In the genomic region with DNA sequence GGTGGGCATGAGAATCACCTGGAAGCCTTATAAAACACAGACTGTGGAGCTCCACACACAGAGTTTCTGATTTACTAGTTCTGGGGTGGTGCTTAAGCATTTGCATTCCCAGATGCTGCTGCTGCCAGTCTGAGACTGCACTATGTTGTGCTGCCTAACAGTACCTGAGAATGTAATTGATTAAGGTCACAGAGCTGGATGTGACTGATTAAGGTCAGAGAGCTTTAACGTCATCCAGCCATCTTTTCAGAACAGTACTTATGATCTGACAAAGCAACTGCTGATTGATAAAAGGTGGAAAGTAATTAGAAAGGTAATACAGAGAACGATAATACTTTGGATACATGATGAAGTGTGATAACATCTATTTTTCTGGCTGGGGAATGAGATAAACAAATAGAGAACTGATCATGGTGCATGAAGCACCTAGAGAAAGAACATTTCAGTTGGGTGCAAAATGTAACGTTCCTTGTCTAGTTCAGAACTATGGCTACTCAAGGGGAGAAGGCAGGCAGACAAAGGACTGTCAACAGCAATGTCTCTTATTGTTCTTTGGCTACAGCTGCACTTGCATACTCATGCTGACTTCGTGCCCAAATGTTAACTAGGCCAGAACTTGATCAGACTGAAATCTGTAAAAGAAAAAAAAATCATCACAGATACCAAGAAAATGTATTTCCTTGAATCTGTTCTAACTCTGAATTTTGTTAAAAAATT, we compare ENCODE assay signal across 17 cellular contexts. TPM values are rescaled to one million over a fixed set of nuclear protein-coding genes. Genes with fewer than 3 reads are reported as not detected.
DNase-seq lines count a peak whose midpoint lies in the region; ATAC-seq and TF ChIP-seq lines count a peak whose summit lies in the region.
"Had no signal": no experiment of that assay in that cellular context is flagged by ENCODE, and none has a peak within 500 bp of the region (broad histone marks: within the 10 kb centered on the region; RNA-seq: fewer than 3 reads in every experiment).

No MANE protein-coding gene starts in this region.

- CTCF ChIA-PET in PC-3 (lab: Charles Lee), result no interaction called here

- no peaks in the 10 kb centered on the region for H3K9me3 Mint-ChIP-seq in GM23338
- H3K9me3 Mint-ChIP-seq: CD14-positive monocyte, T-cell had no signal

- no peak overlapping the region for H3K9ac ChIP-seq in PC-3 (ENCODE audit: low read length)
- H3K9ac ChIP-seq: SK-N-SH had no signal

- POLR2A ChIA-PET in PC-3 (lab: Charles Lee; ENCODE audit: unreplicated experiment), result interaction anchor here (0.7 kb wide), 1 partner anchor 191 kb away, joined by 16 read pairs; no protein-coding TSS in a partner anchor

- H3K27ac ChIP-seq in GM23338 (ENCODE audit: low read depth) (no peak overlapping the region), PC-3 (ENCODE audit: low read length) (no peak overlapping the region)

- no peaks in the 10 kb centered on the region for H3K9me2 ChIP-seq in GM23338 (ENCODE audit: insufficient read depth)
- H3K9me2 ChIP-seq in PC-3 (replicated peaks; ENCODE audit: low read length), result no peaks in the 10 kb centered on the region
- H3K9me2 ChIP-seq: SK-N-SH had no signal

- H3K27ac Mint-ChIP-seq in GM23338, result no peak overlapping the region
- H3K27ac Mint-ChIP-seq: CD14-positive monocyte, T-cell had no signal

- no peak overlapping the region for H3K4me3 Mint-ChIP-seq in GM23338
- H3K4me3 Mint-ChIP-seq: CD14-positive monocyte, T-cell had no signal

- no peaks in the 10 kb centered on the region for H3K36me3 Mint-ChIP-seq in GM23338 (ENCODE audit: low read depth)
- H3K36me3 Mint-ChIP-seq: CD14-positive monocyte, T-cell had no signal

- H3K36me3 ChIP-seq in GM23338 (ENCODE audit: insufficient read depth) (no peaks in the 10 kb centered on the region), PC-3 (ENCODE audit: low read depth, low read length) (no peaks in the 10 kb centered on the region)

- peaks cover 15% of the 10 kb centered on the region for H3K4me1 Mint-ChIP-seq in GM23338

- no peak overlapping the region for H3K4me3 ChIP-seq in GM23338
- no peak overlapping the region for H3K4me3 ChIP-seq in PC-3 (ENCODE audit: low read length)
- H3K4me3 ChIP-seq in fibroblast of the aortic adventitia (ENCODE audit: low read depth, low read length), result no peak overlapping the region

- intact Hi-C loops in PC-3 (cut with micrococcal nuclease), result loop anchor here (10.0 kb wide), 1 partner anchor 189 kb away; a partner anchor contains a TSS

- no peaks in the 10 kb centered on the region for H3K27me3 ChIP-seq in GM23338 (ENCODE audit: insufficient read depth)
- no peaks in the 10 kb centered on the region for H3K27me3 ChIP-seq in PC-3 (ENCODE audit: low read length)

- no peak for TF ChIP-seq CTCF in GM23338 (conservative IDR thresholded peaks at IDR 0.05; ENCODE audit: low read depth in 2 of 2)
- no peak for TF ChIP-seq CTCF in PC-3 (conservative IDR thresholded peaks at IDR 0.05; ENCODE audit: low read depth, low read length)
- no peak for TF ChIP-seq CTCF in fibroblast of the aortic adventitia (IDR thresholded peaks at IDR 0.05; ENCODE audit: insufficient read depth, low read length)

- H3K4me2 ChIP-seq in GM23338 (no peak overlapping the region), PC-3 (ENCODE audit: low read length) (no peak overlapping the region)
- H3K4me2 ChIP-seq: SK-N-SH had no signal

- H2AFZ ChIP-seq in GM23338 (peak overlapping the region; percentile 50; the same call in 1 of the 2 replicates), PC-3 (ENCODE audit: low read length) (0 out of 2 replicates have a peak overlapping the region, but pooled peaks have one; percentile 2)

- H3F3A ChIP-seq in GM23338 (replicated peaks; ENCODE audit: low read depth) (no peaks in the 10 kb centered on the region), PC-3 (ENCODE audit: low read length, unreplicated experiment) (no peaks in the 10 kb centered on the region)

- BruUV-seq in PC-3 (replicated peaks; lab: Mats Ljungman, UMichigan), result no TSS peak

- H3K79me2 ChIP-seq in GM23338 (replicated peaks; ENCODE audit: insufficient read depth) (peaks cover 6% of the 10 kb centered on the region), PC-3 (ENCODE audit: low read length) (peaks cover 17% of the 10 kb centered on the region)

- no peaks in the 10 kb centered on the region for H3K9me3 ChIP-seq in PC-3 (ENCODE audit: low read length)
- H3K9me3 ChIP-seq: SK-N-SH had no signal

- H3K4me1 ChIP-seq in GM23338 (ENCODE audit: insufficient read depth) (peaks cover 19% of the 10 kb centered on the region), PC-3 (ENCODE audit: insufficient read depth, low read length) (peaks cover 9% of the 10 kb centered on the region)

- DNase-seq in GM23338 (ENCODE audit: low spot score) (no peak), PC-3 (no peak), fibroblast of the aortic adventitia (ENCODE audit: low read depth) (peak; percentile 14), pons (ENCODE audit: low spot score) (peak; percentile 78), GOT3 (lab: John Stamatoyannopoulos, UW) (no peak), epidermal melanocyte (ENCODE audit: insufficient read length, low spot score) (no peak), NCI-H1930 (lab: John Stamatoyannopoulos, UW) (no peak), SW480 (ENCODE audit: low spot score) (no peak)
- DNase-seq: ACHN, AML-193, KBM-7, NCI-H1105, NCI-H2227 treated with DMSO at 0.1 percent for 48 hours, Right ventricle myocardium superior, SK-N-SH, T-cell had no signal

- H4K20me1 ChIP-seq in GM23338 (replicated peaks; ENCODE audit: insufficient read depth) (no peaks in the 10 kb centered on the region), PC-3 (ENCODE audit: low read length) (no peaks in the 10 kb centered on the region)

- peaks cover 6% of the 10 kb centered on the region for H3K27me3 Mint-ChIP-seq in GM23338 (ENCODE audit: insufficient read depth, low read depth, poor library complexity)

- ATAC-seq in GM23338 (no peak), PC-3 (no peak)
- ATAC-seq: T-cell had no signal

TF ChIP-seq in GM23338, 12 proteins besides CTCF, POLR2A, EP300 and RAD21:
- TF ChIP-seq ZNF114 (CRISPR knock-in tag; IDR thresholded peaks at IDR 0.05), result no peak
- TF ChIP-seq POLR2AphosphoS5 (IDR thresholded peaks at IDR 0.05; ENCODE audit: low read depth), result no peak
- no peak for TF ChIP-seq EZH2phosphoT487 (IDR thresholded peaks at IDR 0.05; ENCODE audit: unreplicated experiment)
- TF ChIP-seq JUNB (IDR thresholded peaks at IDR 0.05; ENCODE audit: unreplicated experiment), result no peak
- no peak for TF ChIP-seq CREB1 (CRISPR knock-in tag; IDR thresholded peaks at IDR 0.05; ENCODE audit: low read depth)
- TF ChIP-seq STAT1 (IDR thresholded peaks at IDR 0.05; ENCODE audit: unreplicated experiment), result no peak

RNA-seq across cellular contexts. Expression of a gene that starts 3.7 kb away (rescaled TPM):
- total RNA-seq in GM23338 (2014; rRNA removed; shearing (Covaris generic)), result 141 and 149 TPM in 2 replicates
- polyA plus RNA-seq in GM23338 (2016; fragmentation: Nextera tagmentation; extraction: Ambion mirVana), result 101 and 104 TPM in 2 replicates
- total RNA-seq in PC-3 (2014; rRNA removed) (193 and 209 TPM in 2 replicates), fibroblast of the aortic adventitia (ENCODE audit: low replicate concordance) (24.0 and 61.7 TPM in 2 replicates)

RNA-seq across cellular contexts. Expression of a gene that starts 55.0 kb away (rescaled TPM):
- total RNA-seq in GM23338 (2014; rRNA removed; shearing (Covaris generic)), result 38.3 and 45.2 TPM in 2 replicates
- 116 and 128 TPM in 2 replicates for polyA plus RNA-seq in GM23338 (2016; fragmentation: Nextera tagmentation; extraction: Ambion mirVana)
- total RNA-seq in PC-3 (2014; rRNA removed) (63.7 and 80.6 TPM in 2 replicates), fibroblast of the aortic adventitia (ENCODE audit: low replicate concordance) (102 and 112 TPM in 2 replicates)

Comparison
In these comparisons a context has a peak if more than half of its experiments do, and no peak if none do; other contexts are left out.
1. DNase-seq: peak in fibroblast of the aortic adventitia (single experiment) and pons (single experiment); none in GM23338 (single experiment), PC-3 (single experiment), GOT3 (single experiment), epidermal melanocyte (single experiment), NCI-H1930 (0 of 2) and SW480 (single experiment).